10 cellular contexts compared by ENCODE assay signal in genomic region chr3:69094467-69095205, GRCh38. TPM values are rescaled to one million over a fixed set of nuclear protein-coding genes. Genes with fewer than 3 reads are reported as not detected.
A peak's percentile ranks its signal among the peaks of the same experiment; 100 is the strongest.
DNase-seq lines count a peak whose midpoint lies in the region; ATAC-seq, FAIRE-seq and TF ChIP-seq lines count a peak whose summit lies in the region.
"Had no signal": no experiment of that assay in that cellular context is flagged by ENCODE, and none has a peak within 500 bp of the region (broad histone marks: within the 10 kb centered on the region; RNA-seq: fewer than 3 reads in every experiment).

No MANE protein-coding gene starts in this region.

- peaks cover 83% of the 10 kb centered on the region for H3K4me1 Mint-ChIP-seq in CD8-positive, alpha-beta T cell (ENCODE audit: low read depth)
- peaks cover 62% of the 10 kb centered on the region for H3K4me1 Mint-ChIP-seq in chondrocyte (ENCODE audit: low read depth)

- H3K4me3 Mint-ChIP-seq in CD8-positive, alpha-beta T cell, result peak overlapping the region; percentile 70
- H3K4me3 Mint-ChIP-seq in chondrocyte (ENCODE audit: unreplicated experiment), result no peak overlapping the region

- TF ChIP-seq CTCF in CD8-positive, alpha-beta T cell (IDR thresholded peaks at IDR 0.05), result no peak
- TF ChIP-seq CTCF in chondrocyte (IDR thresholded peaks at IDR 0.05) (no peak), pancreas (IDR thresholded peaks at IDR 0.05) (no peak)

- no peak for ATAC-seq in CD8-positive, alpha-beta T cell
- ATAC-seq in pancreas (peak in 3 of 4 donors; percentile 9 to 36 (median 20)), HG03442 (IDR thresholded peaks at IDR 0.05; ENCODE audit: unreplicated experiment) (no peak)

- no peaks in the 10 kb centered on the region for H3K27me3 ChIP-seq in CD8-positive, alpha-beta T cell (ENCODE audit: insufficient read depth, low read length)
- no peaks in the 10 kb centered on the region for H3K27me3 ChIP-seq in pancreas

- no peaks in the 10 kb centered on the region for H3K9me3 ChIP-seq in CD8-positive, alpha-beta T cell (ENCODE audit: low read length)
- no peaks in the 10 kb centered on the region for H3K9me3 ChIP-seq in pancreas

- 43 to 53% methylated on average over 8 of the region's 8 CpGs for WGBS in pancreas, 2 donors

- peak overlapping the region; percentile 50 for H3K27ac ChIP-seq in CD8-positive, alpha-beta T cell (ENCODE audit: low read depth, low read length)
- peak overlapping the region in 3 of 4 donors; percentile 40 to 63 (median 61) for H3K27ac ChIP-seq in pancreas

- peak overlapping the region; percentile 6 for H3K4me3 ChIP-seq in CD8-positive, alpha-beta T cell (ENCODE audit: low read depth, low read length)
- no peak overlapping the region for H3K4me3 ChIP-seq in pancreas

- DNase-seq in CD8-positive, alpha-beta T cell, result no peak
- DNase-seq in NCI-H82 treated with DMSO at 0.1 percent for 48 hours (lab: John Stamatoyannopoulos, UW; ENCODE audit: unreplicated experiment), result peak; percentile 75
- DNase-seq in chondrocyte (ENCODE audit: low spot score), result no peak
- DNase-seq in pancreas, result no peak
- no peak for DNase-seq in HTR-8/SVneo (ENCODE audit: insufficient read length, low spot score)
- no peak for DNase-seq in stimulated activated CD4-positive, alpha-beta T cell treated with anti-CD3 and anti-CD28 coated beads, Interleukin-1b, Interleukin-23, amount 100 ng/mL, for 48 hours
- DNase-seq in cerebellar cortex (ENCODE audit: low spot score), result no peak

- peak overlapping the region; percentile 94 for H3K27ac Mint-ChIP-seq in CD8-positive, alpha-beta T cell
- peak overlapping the region; percentile 71 for H3K27ac Mint-ChIP-seq in chondrocyte (ENCODE audit: unreplicated experiment)

- no peaks in the 10 kb centered on the region for H3K27me3 Mint-ChIP-seq in CD8-positive, alpha-beta T cell (ENCODE audit: low read depth)
- H3K27me3 Mint-ChIP-seq in chondrocyte (ENCODE audit: low read depth), result no peaks in the 10 kb centered on the region

- H3K36me3 Mint-ChIP-seq in CD8-positive, alpha-beta T cell, result peaks cover 46% of the 10 kb centered on the region
- peaks cover 8% of the 10 kb centered on the region for H3K36me3 Mint-ChIP-seq in chondrocyte (ENCODE audit: low read depth)

- H3K36me3 ChIP-seq in CD8-positive, alpha-beta T cell (ENCODE audit: insufficient read depth, low read length), result no peaks in the 10 kb centered on the region
- no peaks in the 10 kb centered on the region for H3K36me3 ChIP-seq in pancreas

- CTCF ChIA-PET in CD8-positive, alpha-beta T cell (lab: Charles Lee), result interaction anchor here (1.4 to 2.3 kb wide), 3 partner anchors 10 to 31 kb away, joined by 3 to 8 read pairs (median 5); no protein-coding TSS in a partner anchor

- intact Hi-C loops in CD8-positive, alpha-beta T cell (cut with DNase I, micrococcal nuclease), result loop anchor here (2.0 to 5.0 kb wide), 2 partner anchors 14 to 42 kb away; partner anchors contain the start of genes TMF1 (in 1 of the 2) and UBA3 (in 1 of the 2)
- intact Hi-C loops in pancreas (cut with DNase I), result no loop called here

- H3K9me3 Mint-ChIP-seq in CD8-positive, alpha-beta T cell, result no peaks in the 10 kb centered on the region
- no peaks in the 10 kb centered on the region for H3K9me3 Mint-ChIP-seq in chondrocyte (ENCODE audit: low read depth)

- POLR2A ChIA-PET in CD8-positive, alpha-beta T cell (lab: Charles Lee), result interaction anchor here (0.8 to 2.1 kb wide), 4 partner anchors 10 to 42 kb away, joined by 3 to 8 read pairs (median 6); partner anchors contain the start of genes ARL6IP5 and TMF1

- peaks cover 80% of the 10 kb centered on the region for H3K4me1 ChIP-seq in CD8-positive, alpha-beta T cell (ENCODE audit: insufficient read depth, low read length)
- H3K4me1 ChIP-seq in pancreas, result peaks cover 21 to 68% (median 49%) of the 10 kb centered on the region in 3 donors

- no peak for FAIRE-seq in pancreas (lab: Jason Lieb, UNC)
- FAIRE-seq in HTR-8/SVneo (lab: Jason Lieb, UNC), result no peak

RNA-seq across cellular contexts. Expression of gene ARL6IP5, which starts 9.9 kb away (rescaled TPM):
- total RNA-seq in CD8-positive, alpha-beta T cell, result 10 to 100 TPM; 44.8 to 52.9 TPM
- total RNA-seq in chondrocyte (118 to 121 TPM (median 120 TPM) in 3 replicates), pancreas (10 to 100 TPM; 29.5 to 78.9 (median 38.8) TPM)
- 10 to 100 TPM; 42.4 to 47.7 TPM for polyA plus RNA-seq in pancreas

RNA-seq across cellular contexts. Expression of gene UBA3, which starts 14.5 kb away (rescaled TPM):
- total RNA-seq in CD8-positive, alpha-beta T cell, result 10 to 100 TPM; 35.0 to 43.5 TPM
- total RNA-seq in chondrocyte, result 58.3 to 70.7 TPM (median 63.1 TPM) in 3 replicates
- total RNA-seq in pancreas, result 10 to 100 TPM; 11.7 to 32.9 (median 15.9) TPM
- 10 to 100 TPM; 16.3 to 28.0 TPM for polyA plus RNA-seq in pancreas

RNA-seq across cellular contexts. Expression of gene LMOD3, which starts 27.8 kb away (rescaled TPM):
- total RNA-seq in CD8-positive, alpha-beta T cell, result not detected
- total RNA-seq in chondrocyte (not detected in 3 replicates), pancreas (under 1 TPM in 1 of 6 donors, not detected in 5; 0.08 TPM)
- polyA plus RNA-seq in pancreas, result not detected
- total RNA-seq: kidney epithelial cell; T-helper 2 cell treated with Interferon-gamma antibody and Interleukin-4, amounts not matched to agents 100 ng/mL and 5 ng/mL, for 36 hours had no signal

RNA-seq across cellular contexts. Expression of gene TMF1, which starts 42.5 kb away (rescaled TPM):
- 100 to 1,000 TPM in 1 of 2 experiments, 10 to 100 TPM in 1; 97.9 to 103 TPM for total RNA-seq in CD8-positive, alpha-beta T cell
- total RNA-seq in chondrocyte (37.7 to 53.3 TPM (median 40.4 TPM) in 3 replicates), pancreas (10 to 100 TPM; 15.2 to 25.9 (median 18.1) TPM)
- polyA plus RNA-seq in pancreas, result 10 to 100 TPM in 1 of 2 donors, 1 to 10 TPM in 1; 5.7 to 10.7 TPM

Comparison
In these comparisons a context has a peak if more than half of its experiments do, and no peak if none do; other contexts are left out.
1. ATAC-seq: peak in pancreas (3 of 4); none in CD8-positive, alpha-beta T cell (single experiment) and HG03442 (single experiment).
2. intact Hi-C loops: an anchor here in CD8-positive, alpha-beta T cell (2.0 to 5.0 kb wide); none called in pancreas.